Comparison of ENCODE assay signal across 8 cellular contexts in the genomic region with DNA sequence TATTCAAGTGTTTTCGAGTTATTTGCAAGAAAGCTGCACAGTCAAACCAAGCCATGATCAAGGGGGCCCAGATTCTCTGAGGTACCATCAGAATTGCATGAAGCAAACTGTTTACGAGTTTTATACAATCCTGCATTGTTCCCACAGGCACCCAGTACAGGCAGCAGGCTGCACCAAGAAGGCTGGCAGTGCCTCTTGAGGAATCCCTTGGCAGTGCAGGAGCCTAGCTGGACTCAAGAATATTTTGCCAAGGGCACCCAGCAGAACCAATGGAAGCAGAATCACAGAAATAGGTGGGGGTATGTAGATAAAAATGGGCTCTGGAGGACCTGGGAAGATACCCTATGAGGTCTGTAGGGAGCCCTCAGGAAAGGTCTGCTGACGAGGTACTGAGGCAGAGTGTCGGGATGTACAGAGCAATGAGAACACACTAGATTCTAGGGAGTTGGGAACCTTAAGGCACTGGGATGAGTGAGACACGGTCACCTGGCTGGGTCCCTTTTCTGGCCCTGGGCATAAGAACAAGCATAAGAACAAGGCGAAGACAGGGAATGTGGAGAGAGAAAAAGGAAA. TPM values are rescaled to one million over a fixed set of nuclear protein-coding genes. Genes with fewer than 3 reads are reported as not detected.
DNase-seq lines count a peak whose midpoint lies in the region; ATAC-seq and TF ChIP-seq lines count a peak whose summit lies in the region.

No MANE protein-coding gene starts in this region.

- H3K4me3 ChIP-seq in Loucy (ENCODE audit: low read length, poor library complexity, severe bottlenecking) (no peak overlapping the region), left lung (no peak overlapping the region)

- intact Hi-C loops in left lung (cut with DNase I), result no loop called here

- peak; percentile 65 for DNase-seq in COR-L47 (lab: John Stamatoyannopoulos, UW)
- DNase-seq in astrocyte of the hippocampus (ENCODE audit: low read depth, low spot score), result peak; percentile 61
- no peak for DNase-seq in left lung
- DNase-seq in omental fat pad (ENCODE audit: low spot score), result no peak

- peak; percentile 40 for ATAC-seq in left lung
- no peak for ATAC-seq in HG02678 (IDR thresholded peaks at IDR 0.05; ENCODE audit: unreplicated experiment)
- ATAC-seq in GM21526 (IDR thresholded peaks at IDR 0.05; ENCODE audit: low FRiP score, unreplicated experiment), result no peak
- ATAC-seq in HG02884 (IDR thresholded peaks at IDR 0.05; ENCODE audit: unreplicated experiment), result no peak
- ATAC-seq in omental fat pad (ENCODE audit: low FRiP score), result no peak

- H3K4me2 ChIP-seq in Loucy (ENCODE audit: low read depth, low read length, poor library complexity, severe bottlenecking), result no peak overlapping the region

- H4K20me1 ChIP-seq in Loucy (ENCODE audit: insufficient read depth, low read length, poor library complexity, severe bottlenecking), result no peaks in the 10 kb centered on the region

- no peak overlapping the region for H3K27ac ChIP-seq in left lung

- H3K79me2 ChIP-seq in Loucy (ENCODE audit: insufficient read depth, low read length), result no peaks in the 10 kb centered on the region

- H3K4me1 ChIP-seq in Loucy (ENCODE audit: insufficient read depth, low read length, poor library complexity, severe bottlenecking) (no peaks in the 10 kb centered on the region), left lung (no peaks in the 10 kb centered on the region)

- H3K36me3 ChIP-seq in Loucy (ENCODE audit: insufficient read depth, low read length) (no peaks in the 10 kb centered on the region), left lung (no peaks in the 10 kb centered on the region)

- H3K9ac ChIP-seq in Loucy (ENCODE audit: low read depth, low read length, poor library complexity, severe bottlenecking), result no peak overlapping the region

- TF ChIP-seq CTCF in Loucy (conservative IDR thresholded peaks at IDR 0.05; ENCODE audit: low read length), result peak; percentile 64
- no peak for TF ChIP-seq CTCF in left lung (IDR thresholded peaks at IDR 0.05)
- no peak for TF ChIP-seq CTCF in omental fat pad (IDR thresholded peaks at IDR 0.05)

- H3F3A ChIP-seq in Loucy (ENCODE audit: low read depth), result no peaks in the 10 kb centered on the region

- H3K9me3 ChIP-seq in Loucy (ENCODE audit: insufficient read depth, low read depth, low read length), result no peaks in the 10 kb centered on the region
- H3K9me3 ChIP-seq in left lung, result no peaks in the 10 kb centered on the region

- H3K27me3 ChIP-seq in Loucy (ENCODE audit: insufficient read depth, low read length, poor library complexity, severe bottlenecking) (no peaks in the 10 kb centered on the region), left lung (no peaks in the 10 kb centered on the region)

- no peaks in the 10 kb centered on the region for H3K9me2 ChIP-seq in Loucy (replicated peaks; ENCODE audit: low read depth, low read length)

- H2AFZ ChIP-seq in Loucy (ENCODE audit: low read length), result no peak overlapping the region

RNA-seq across cellular contexts. Expression of a gene that starts 2.5 kb away (rescaled TPM):
- total RNA-seq in left lung, result under 1 TPM; 0.08 to 0.12 TPM
- 10 to 100 TPM in 1 of 4 donors, 1 to 10 TPM in 1, under 1 TPM in 2; 0.38 to 18.8 (median 1.4) TPM for total RNA-seq in omental fat pad

RNA-seq across cellular contexts. Expression of a gene that starts 57.9 kb away (rescaled TPM):
- total RNA-seq in left lung (1 to 10 TPM in 1 of 2 donors, under 1 TPM in 1; 0.93 to 1.6 TPM), omental fat pad (1 to 10 TPM in 1 of 4 donors, under 1 TPM in 3; 0.50 to 3.9 (median 0.76) TPM)

Comparison
In these comparisons a context has a peak if more than half of its experiments do, and no peak if none do; other contexts are left out.
1. DNase-seq: peak in COR-L47 (single experiment) and astrocyte of the hippocampus (single experiment); none in left lung (0 of 2) and omental fat pad (single experiment).